Comparison of ENCODE assay signal across 23 cellular contexts in genomic region chr12:84397846-84398245, GRCh38.
"Had no signal": no experiment of that assay in that cellular context is flagged by ENCODE, and none has a peak within 500 bp of the region (broad histone marks: within the 10 kb centered on the region; RNA-seq: fewer than 3 reads in every experiment).

No MANE protein-coding gene starts in this region.

- H3K9me3 ChIP-seq: ovary, psoas muscle, right lobe of liver, stomach, thoracic aorta, thyroid gland, tibial nerve, upper lobe of left lung, vagina had no signal

- H3K27me3 ChIP-seq: neural progenitor cell, ovary, right lobe of liver, sigmoid colon, stomach, thyroid gland, tibial nerve, upper lobe of left lung, vagina had no signal

- H3K36me3 ChIP-seq: neural progenitor cell, ovary, right lobe of liver, sigmoid colon, stomach, thoracic aorta, thyroid gland, tibial nerve, upper lobe of left lung, vagina had no signal

- DNase-seq: occipital lobe; ovary; posterior cingulate gyrus; psoas muscle; right cardiac atrium; right lobe of liver; sigmoid colon; small intestine; stimulated activated CD4-positive, alpha-beta T cell treated with anti-CD3 and anti-CD28 coated beads, Interleukin-15, amount 100 ng/mL, for 24 hours; stimulated activated CD4-positive, alpha-beta T cell treated with anti-CD3 and anti-CD28 coated beads, Interleukin-2, amount 100 ng/mL, for 24 hours; stimulated activated CD4-positive, alpha-beta T cell treated with anti-CD3 and anti-CD28 coated beads, Interleukin-2, amount 100 ng/mL, for 48 hours; stimulated activated CD4-positive, alpha-beta T cell treated with anti-CD3 and anti-CD28 coated beads, Interleukin-4, amount 100 ng/mL, for 24 hours; stimulated activated naive B cell treated with anti-CD40 and anti-IgM and Interleukin-4, amounts not matched to agents 10 μg/mL and 1 μg/mL and 100 μg/mL, for 72 hours; stimulated activated naive CD4-positive, alpha-beta T cell treated with Interleukin-2 at 50 U/mL for 16 hours; stomach; thyroid gland; trophoblast cell; upper lobe of left lung had no signal

- ATAC-seq: psoas muscle; right cardiac atrium; right lobe of liver; stimulated activated effector memory CD8-positive, alpha-beta T cell treated with anti-CD3 and anti-CD28 coated beads, Interleukin-12 subunit alpha, Interleukin-12 subunit beta, amount 100 ng/mL, for 72 hours; stimulated activated naive B cell treated with anti-CD40 and anti-IgM and Interleukin-4, amounts not matched to agents 10 μg/mL and 1 μg/mL and 100 μg/mL, for 72 hours had no signal

- H3K4me3 ChIP-seq: neural progenitor cell, ovary, psoas muscle, right lobe of liver, sigmoid colon, stomach, thoracic aorta, thyroid gland, tibial nerve, upper lobe of left lung, vagina had no signal
